In genomic region chr11:50088231-50088630, GRCh38 we compare ENCODE assay signal across 22 cellular contexts. TPM values are rescaled to one million over a fixed set of nuclear protein-coding genes. Genes with fewer than 3 reads are reported as not detected.
DNase-seq lines count a peak whose midpoint lies in the region; ATAC-seq and TF ChIP-seq lines count a peak whose summit lies in the region.
"Had no signal": no experiment of that assay in that cellular context is flagged by ENCODE, and none has a peak within 500 bp of the region (broad histone marks: within the 10 kb centered on the region; RNA-seq: fewer than 3 reads in every experiment).

No MANE protein-coding gene starts in this region.

- H3K9me3 Mint-ChIP-seq in T-cell, result peaks cover 0 to 19% (median 14%) of the 10 kb centered on the region in 3 donors

- H3K4me3 ChIP-seq in epithelial cell of esophagus (ENCODE audit: low read length), result no peak overlapping the region
- H3K4me3 ChIP-seq in dorsolateral prefrontal cortex, result no peak overlapping the region
- H3K4me3 ChIP-seq: GM12878 had no signal

- no peak for ATAC-seq in T-cell (replicated peaks in 1 of 4)
- ATAC-seq: GM12878, HCT116, HepG2 had no signal

- H3K36me3 Mint-ChIP-seq in T-cell, result no peaks in the 10 kb centered on the region
- H3K36me3 Mint-ChIP-seq: IgD-negative memory B cell had no signal

- CTCF ChIA-PET in T-cell (lab: Charles Lee), result no interaction called here

- POLR2A ChIA-PET in T-cell (lab: Charles Lee), result no interaction called here

- no peaks in the 10 kb centered on the region for H3K27me3 Mint-ChIP-seq in T-cell
- H3K27me3 Mint-ChIP-seq: CD4-positive, alpha-beta T cell; IgD-negative memory B cell had no signal

- no peak for TF ChIP-seq CTCF in epithelial cell of esophagus (IDR thresholded peaks at IDR 0.05; ENCODE audit: insufficient read depth, low read depth, low read length, missing control alignments)
- TF ChIP-seq CTCF in dorsolateral prefrontal cortex (IDR thresholded peaks at IDR 0.05 in 54 of 56, conservative IDR thresholded peaks at IDR 0.05 in 2 of 56; ENCODE audit: low read depth in 1 of 56, partially characterized antibody in 56 of 56), result no peak

- no peak overlapping the region for H3K27ac ChIP-seq in dorsolateral prefrontal cortex
- H3K27ac ChIP-seq: C4-2B had no signal

- peaks cover 0 to 14% (median 0%) of the 10 kb centered on the region in 45 donors for H3K27me3 ChIP-seq in dorsolateral prefrontal cortex

- DNase-seq in A172 (ENCODE audit: low spot score), result peak; percentile 21
- DNase-seq in HT1080 (ENCODE audit: low read depth), result peak; percentile 57
- peak; percentile 53 for DNase-seq in RKO (ENCODE audit: low spot score)
- DNase-seq in epithelial cell of esophagus (ENCODE audit: low read depth), result peak; percentile 55
- DNase-seq in hypothalamus (lab: John Stamatoyannopoulos, UW), result no peak
- no peak for DNase-seq in dorsolateral prefrontal cortex
- DNase-seq in NCI-H2107 (lab: John Stamatoyannopoulos, UW), result no peak
- no peak for DNase-seq in T-cell
- DNase-seq: AML-193; Caco-2; CD4-positive, alpha-beta T cell; DMS79 treated with DMSO at 0.1 percent for 48 hours; GOT3; H7; HFFc6 had no signal

- no peak overlapping the region for H3K4me3 Mint-ChIP-seq in T-cell
- H3K4me3 Mint-ChIP-seq: CD4-positive, alpha-beta T cell; HFFc6; IgD-negative memory B cell had no signal

- H3K27ac Mint-ChIP-seq in T-cell, result no peak overlapping the region
- H3K27ac Mint-ChIP-seq: CD4-positive, alpha-beta T cell; HFFc6; IgD-negative memory B cell had no signal

- H3K4me1 Mint-ChIP-seq in T-cell, result no peaks in the 10 kb centered on the region
- H3K4me1 Mint-ChIP-seq: IgD-negative memory B cell had no signal

- intact Hi-C loops in dorsolateral prefrontal cortex (cut with DNase I), result no loop called here

RNA-seq across cellular contexts. Expression of gene OR4C45, which starts 55.6 kb away (rescaled TPM):
- not detected in 2 replicates for total RNA-seq in A172 (2014; rRNA removed; shearing (Covaris generic))
- total RNA-seq in HT1080 (2014; rRNA removed; shearing (Covaris generic)), result not detected in 2 replicates
- not detected in 2 replicates for polyA plus RNA-seq in HT1080 (2015; cell fraction: cytosol; rRNA removed)
- not detected in 2 replicates for polyA plus RNA-seq in HT1080 (2015; cell fraction: nucleus; rRNA removed)
- total RNA-seq in dorsolateral prefrontal cortex, result not detected
- total RNA-seq in T-cell, result not detected
- total RNA-seq: Caco-2; CD4-positive, alpha-beta T cell; G401; GM12878; H7; HepG2; HFFc6 had no signal
- polyA plus RNA-seq: BJ, GM12878, HepG2, IgD-negative memory B cell had no signal

Comparison
In these comparisons a context has a peak if more than half of its experiments do, and no peak if none do; other contexts are left out.
1. DNase-seq: peak in A172 (single experiment), HT1080 (single experiment), RKO (single experiment) and epithelial cell of esophagus (single experiment); none in hypothalamus (0 of 51), dorsolateral prefrontal cortex (0 of 10), NCI-H2107 (single experiment) and T-cell (0 of 34).